Comparison of ENCODE assay signal across 12 cellular contexts in genomic region chrX:47264507-47265173, GRCh38. TPM values are rescaled to one million over a fixed set of nuclear protein-coding genes. Genes with fewer than 3 reads are reported as not detected.
DNase-seq lines count a peak whose midpoint lies in the region; ATAC-seq and TF ChIP-seq lines count a peak whose summit lies in the region.
"Had no signal": no experiment of that assay in that cellular context is flagged by ENCODE, and none has a peak within 500 bp of the region (broad histone marks: within the 10 kb centered on the region; RNA-seq: fewer than 3 reads in every experiment).

No MANE protein-coding gene starts in this region.

- peaks cover 18% of the 10 kb centered on the region for H3K4me1 Mint-ChIP-seq in brain

- H3K9me3 Mint-ChIP-seq in brain, result peaks cover 0 to 5% (median 0%) of the 10 kb centered on the region in 5 experiments

- no peak for ATAC-seq in GM19351 (IDR thresholded peaks at IDR 0.05; ENCODE audit: unreplicated experiment)
- no peak for ATAC-seq in GM18870 (IDR thresholded peaks at IDR 0.05; ENCODE audit: unreplicated experiment)

- H3K27ac Mint-ChIP-seq in brain, result peak overlapping the region in 3 of 5 experiments; percentile 59 to 92 (median 77)

- H3K27me3 Mint-ChIP-seq in brain, result no peaks in the 10 kb centered on the region

- DNase-seq in activated CD8-positive, alpha-beta memory T cell treated with anti-CD3 and anti-CD28 coated beads, Interleukin-2, amount 50 U/mL, for 48 hours, result peak; percentile 52
- no peak for DNase-seq in activated CD8-positive, alpha-beta memory T cell treated with anti-CD3 and anti-CD28 coated beads, Interleukin-2, amount 50 U/mL, for 4 hours
- DNase-seq in NOMO-1 treated with DMSO at 0.1 percent for 48 hours (lab: John Stamatoyannopoulos, UW; ENCODE audit: unreplicated experiment) (peak; percentile 18), retinal pigment epithelial cell (ENCODE audit: low read depth) (peak; percentile 7), SHP77 (lab: John Stamatoyannopoulos, UW) (no peak)
- DNase-seq: lower lobe of right lung, NCI-H69, T-helper 9 cell, uterus had no signal

- TF ChIP-seq CTCF in brain (conservative IDR thresholded peaks at IDR 0.05) (no peak), retinal pigment epithelial cell (conservative IDR thresholded peaks at IDR 0.05; ENCODE audit: low read depth, low read length) (no peak)

- H3K4me3 ChIP-seq in retinal pigment epithelial cell (ENCODE audit: low read length), result no peak overlapping the region
- H3K4me3 ChIP-seq: lower lobe of right lung, uterus had no signal

- no peaks in the 10 kb centered on the region for H3K36me3 Mint-ChIP-seq in brain

- peak overlapping the region in 1 of 5 experiments; percentile 13 for H3K4me3 Mint-ChIP-seq in brain

RNA-seq across cellular contexts. Expression of gene USP11, which starts 31.8 kb away (rescaled TPM):
- 390 TPM for polyA plus RNA-seq in brain (ENCODE audit: insufficient read depth, low read depth, low replicate concordance)

RNA-seq across cellular contexts. Expression of gene CDK16, which starts 46.2 kb away (rescaled TPM):
- 120 TPM for polyA plus RNA-seq in brain (ENCODE audit: insufficient read depth, low read depth, low replicate concordance)

Comparison
In these comparisons a context has a peak if more than half of its experiments do, and no peak if none do; other contexts are left out.
1. DNase-seq: peak in activated CD8-positive, alpha-beta memory T cell treated with anti-CD3 and anti-CD28 coated beads, Interleukin-2, amount 50 U/mL, for 48 hours (single experiment), NOMO-1 treated with DMSO at 0.1 percent for 48 hours (single experiment) and retinal pigment epithelial cell (single experiment); none in activated CD8-positive, alpha-beta memory T cell treated with anti-CD3 and anti-CD28 coated beads, Interleukin-2, amount 50 U/mL, for 4 hours (single experiment) and SHP77 (0 of 2).